In the genomic region with DNA sequence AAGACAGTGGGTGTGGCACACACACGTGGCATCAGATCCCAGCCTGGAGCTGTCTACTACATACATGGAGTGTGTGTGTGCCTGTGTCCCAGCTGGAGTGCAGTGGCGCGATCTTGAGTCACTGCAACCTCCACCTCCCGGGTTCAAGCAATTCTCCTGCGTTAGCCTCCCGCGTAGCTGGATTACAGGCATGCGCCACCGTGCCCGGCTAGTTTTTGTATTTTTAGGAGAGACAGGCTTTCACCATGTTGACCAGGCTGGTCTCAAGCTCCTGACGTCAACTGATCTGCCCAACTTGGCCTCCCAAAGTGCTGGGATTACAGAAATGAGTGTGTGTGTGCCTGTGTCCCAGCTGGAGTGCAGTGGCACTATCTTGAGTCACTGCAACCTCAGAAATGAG, we compare ENCODE assay signal across 25 cellular contexts.
"Had no signal": no experiment of that assay in that cellular context is flagged by ENCODE, and none has a peak within 500 bp of the region (broad histone marks: within the 10 kb centered on the region; RNA-seq: fewer than 3 reads in every experiment).

No MANE protein-coding gene starts in this region.

- DNase-seq: activated B cell treated with CpG ODN at 0.5 μM for 24 hours; activated CD4-positive, alpha-beta T cell treated with anti-CD3 and anti-CD28 coated beads for 48 hours; activated CD4-positive, alpha-beta T cell treated with anti-CD3 and anti-CD28 coated beads, Interleukin-2, amount 50 U/mL, for 1 hour; activated CD4-positive, alpha-beta T cell treated with anti-CD3 and anti-CD28 coated beads, Interleukin-2, amount 50 U/mL, for 48 hours; activated CD8-positive, alpha-beta memory T cell treated with anti-CD3 and anti-CD28 coated beads for 24 hours; activated CD8-positive, alpha-beta T cell treated with anti-CD3 and anti-CD28 coated beads for 36 hours; activated effector memory CD4-positive, alpha-beta T cell treated with anti-CD3 and anti-CD28 coated beads, Interleukin-2, amount 50 U/mL, for 16 hours; activated naive CD4-positive, alpha-beta T cell treated with anti-CD3 and anti-CD28 coated beads for 36 hours; activated naive CD8-positive, alpha-beta T cell treated with anti-CD3 and anti-CD28 coated beads for 36 hours; activated naive CD8-positive, alpha-beta T cell treated with anti-CD3 and anti-CD28 coated beads, Interleukin-2, amount 50 U/mL, for 24 hours; activated T-cell treated with anti-CD3 and anti-CD28 coated beads, Interleukin-2, amount 50 U/mL, for 4 hours; adrenal gland; amygdala; aorta; body of pancreas; caudate nucleus; effector CD8-positive, alpha-beta T cell; foreskin keratinocyte; gastrocnemius medialis; glutamatergic neuron; heart left ventricle; T-helper 2 cell; WERI-Rb-1 had no signal

- H3K27me3 Mint-ChIP-seq: activated B cell treated with CpG ODN at 0.5 μM for 24 hours; activated naive CD8-positive, alpha-beta T cell treated with anti-CD3 and anti-CD28 coated beads, Interleukin-2, amount 50 U/mL, for 24 hours had no signal

- H3K4me1 Mint-ChIP-seq: activated naive CD4-positive, alpha-beta T cell treated with anti-CD3 and anti-CD28 coated beads, Interleukin-2, amount 50 U/mL, for 24 hours; activated naive CD8-positive, alpha-beta T cell treated with anti-CD3 and anti-CD28 coated beads for 36 hours; activated naive CD8-positive, alpha-beta T cell treated with anti-CD3 and anti-CD28 coated beads, Interleukin-2, amount 50 U/mL, for 24 hours; activated T-helper 17 cell treated with anti-CD3 and anti-CD28 coated beads, Interleukin-2, amount 50 U/mL, for 72 hours had no signal

- H3K36me3 Mint-ChIP-seq: activated naive CD4-positive, alpha-beta T cell treated with anti-CD3 and anti-CD28 coated beads, Interleukin-2, amount 50 U/mL, for 24 hours; activated naive CD8-positive, alpha-beta T cell treated with anti-CD3 and anti-CD28 coated beads for 36 hours had no signal

- H3K4me3 ChIP-seq: adrenal gland, body of pancreas, gastrocnemius medialis, heart left ventricle had no signal

- H3K27ac ChIP-seq: adrenal gland, body of pancreas, foreskin keratinocyte, gastrocnemius medialis, heart left ventricle, WERI-Rb-1 had no signal

- H3K36me3 ChIP-seq: adrenal gland, gastrocnemius medialis, heart left ventricle, WERI-Rb-1 had no signal

- H3K4me3 Mint-ChIP-seq: activated B cell treated with CpG ODN at 0.5 μM for 24 hours; activated CD8-positive, alpha-beta T cell treated with anti-CD3 and anti-CD28 coated beads for 36 hours; activated naive CD4-positive, alpha-beta T cell treated with anti-CD3 and anti-CD28 coated beads for 36 hours; activated naive CD4-positive, alpha-beta T cell treated with anti-CD3 and anti-CD28 coated beads, Interleukin-2, amount 50 U/mL, for 24 hours; activated naive CD8-positive, alpha-beta T cell treated with anti-CD3 and anti-CD28 coated beads for 36 hours; activated naive CD8-positive, alpha-beta T cell treated with anti-CD3 and anti-CD28 coated beads, Interleukin-2, amount 50 U/mL, for 24 hours; activated T-cell treated with anti-CD3 and anti-CD28 coated beads, Interleukin-2, amount 50 U/mL, for 4 hours; activated T-helper 17 cell treated with anti-CD3 and anti-CD28 coated beads, Interleukin-2, amount 50 U/mL, for 72 hours had no signal

- H3K9me3 Mint-ChIP-seq: activated B cell treated with CpG ODN at 0.5 μM for 24 hours; activated CD8-positive, alpha-beta T cell treated with anti-CD3 and anti-CD28 coated beads for 36 hours; activated naive CD4-positive, alpha-beta T cell treated with anti-CD3 and anti-CD28 coated beads for 36 hours; activated naive CD4-positive, alpha-beta T cell treated with anti-CD3 and anti-CD28 coated beads, Interleukin-2, amount 50 U/mL, for 24 hours; activated naive CD8-positive, alpha-beta T cell treated with anti-CD3 and anti-CD28 coated beads for 36 hours; activated naive CD8-positive, alpha-beta T cell treated with anti-CD3 and anti-CD28 coated beads, Interleukin-2, amount 50 U/mL, for 24 hours; activated T-cell treated with anti-CD3 and anti-CD28 coated beads, Interleukin-2, amount 50 U/mL, for 4 hours; activated T-helper 17 cell treated with anti-CD3 and anti-CD28 coated beads, Interleukin-2, amount 50 U/mL, for 72 hours had no signal

- H3K9me3 ChIP-seq: adrenal gland, body of pancreas, gastrocnemius medialis, heart left ventricle had no signal

- H3K27me3 ChIP-seq: adrenal gland, body of pancreas, gastrocnemius medialis, heart left ventricle had no signal

- H3K27ac Mint-ChIP-seq: activated B cell treated with CpG ODN at 0.5 μM for 24 hours; activated CD8-positive, alpha-beta T cell treated with anti-CD3 and anti-CD28 coated beads for 36 hours; activated naive CD4-positive, alpha-beta T cell treated with anti-CD3 and anti-CD28 coated beads for 36 hours; activated naive CD4-positive, alpha-beta T cell treated with anti-CD3 and anti-CD28 coated beads, Interleukin-2, amount 50 U/mL, for 24 hours; activated naive CD8-positive, alpha-beta T cell treated with anti-CD3 and anti-CD28 coated beads for 36 hours; activated naive CD8-positive, alpha-beta T cell treated with anti-CD3 and anti-CD28 coated beads, Interleukin-2, amount 50 U/mL, for 24 hours; activated T-helper 17 cell treated with anti-CD3 and anti-CD28 coated beads, Interleukin-2, amount 50 U/mL, for 72 hours had no signal

- H3K4me1 ChIP-seq: adrenal gland, body of pancreas, foreskin keratinocyte, gastrocnemius medialis, heart left ventricle had no signal
